22 cellular contexts compared by ENCODE assay signal in the genomic region with DNA sequence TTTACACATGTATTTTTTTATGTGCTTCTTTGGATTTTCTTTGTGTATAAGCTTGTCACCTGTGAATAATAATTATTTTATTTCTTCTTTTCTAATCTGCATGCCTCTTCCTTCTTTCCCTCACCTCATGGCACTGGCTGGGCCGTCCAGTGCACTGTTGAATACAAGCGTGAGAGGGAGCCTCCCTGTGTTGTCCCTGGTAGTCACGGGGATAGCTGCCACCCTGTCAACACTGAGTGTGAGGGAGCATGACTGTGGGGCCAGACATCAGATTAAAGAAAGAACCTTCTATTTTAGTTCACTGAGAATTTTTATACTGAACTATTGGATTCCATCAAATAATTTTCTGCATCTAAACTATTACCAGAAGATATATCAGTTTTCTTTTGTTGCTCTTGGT.
"Had no signal": no experiment of that assay in that cellular context is flagged by ENCODE, and none has a peak within 500 bp of the region (broad histone marks: within the 10 kb centered on the region; RNA-seq: fewer than 3 reads in every experiment).

No MANE protein-coding gene starts in this region.

- DNase-seq: dorsolateral prefrontal cortex; effector CD4-positive, alpha-beta T cell; left cardiac atrium; mucosa of descending colon; naive B cell; sigmoid colon; stimulated activated CD4-positive, alpha-beta T cell treated with anti-CD3 and anti-CD28 coated beads, Interleukin-2, amount 100 ng/mL, for 24 hours; stimulated activated CD4-positive, alpha-beta T cell treated with anti-CD3 and anti-CD28 coated beads, Interleukin-4, amount 100 ng/mL, for 24 hours; stimulated activated naive CD8-positive, alpha-beta T cell treated with anti-CD3 and anti-CD28 coated beads, Interleukin-15, Interleukin-2, amounts not matched to agents 100 U/mL and 50 U/mL, for 24 hours; upper lobe of left lung; uterus had no signal

- H3K36me3 ChIP-seq: sigmoid colon, thoracic aorta, tibial nerve, upper lobe of left lung, uterus had no signal

- H3K4me3 ChIP-seq: dorsolateral prefrontal cortex, hepatocyte, lung, mucosa of descending colon, sigmoid colon, thoracic aorta, tibial nerve, upper lobe of left lung, uterus had no signal

- H2AFZ ChIP-seq: hepatocyte, parathyroid adenoma had no signal

- H3K4me3 Mint-ChIP-seq: memory B cell; mesothelial cell of epicardium; naive B cell; natural killer cell treated with Interleukin-12 subunit alpha and Interleukin-12 subunit beta and Interleukin-15 and Interleukin-18, amount 100 ng/mL, for 72 hours; neural crest cell; stimulated activated effector memory CD8-positive, alpha-beta T cell treated with anti-CD3 and anti-CD28 coated beads, Interleukin-12 subunit alpha, Interleukin-12 subunit beta, amount 100 ng/mL, for 72 hours had no signal

- H3K27me3 Mint-ChIP-seq: memory B cell; naive B cell; natural killer cell treated with Interleukin-12 subunit alpha and Interleukin-12 subunit beta and Interleukin-15 and Interleukin-18, amount 100 ng/mL, for 72 hours; progenitor cell of endocrine pancreas had no signal

- H3K27me3 ChIP-seq: dorsolateral prefrontal cortex, hepatocyte, sigmoid colon, tibial nerve, upper lobe of left lung, uterus had no signal

- H3K4me2 ChIP-seq: hepatocyte had no signal

- H3K79me2 ChIP-seq: hepatocyte, parathyroid adenoma had no signal

- H3K27ac Mint-ChIP-seq: memory B cell; mesothelial cell of epicardium; naive B cell; natural killer cell treated with Interleukin-12 subunit alpha and Interleukin-12 subunit beta and Interleukin-15 and Interleukin-18, amount 100 ng/mL, for 72 hours; progenitor cell of endocrine pancreas; stimulated activated effector memory CD8-positive, alpha-beta T cell treated with anti-CD3 and anti-CD28 coated beads, Interleukin-12 subunit alpha, Interleukin-12 subunit beta, amount 100 ng/mL, for 72 hours had no signal

- H3K4me1 ChIP-seq: parathyroid adenoma, sigmoid colon, tibial nerve, upper lobe of left lung, uterus had no signal

- H3K36me3 Mint-ChIP-seq: memory B cell; mesothelial cell of epicardium; naive B cell; natural killer cell treated with Interleukin-12 subunit alpha and Interleukin-12 subunit beta and Interleukin-15 and Interleukin-18, amount 100 ng/mL, for 72 hours; stimulated activated effector memory CD8-positive, alpha-beta T cell treated with anti-CD3 and anti-CD28 coated beads, Interleukin-12 subunit alpha, Interleukin-12 subunit beta, amount 100 ng/mL, for 72 hours had no signal

- H3K9ac ChIP-seq: parathyroid adenoma had no signal

- H3K27ac ChIP-seq: dorsolateral prefrontal cortex, hepatocyte, parathyroid adenoma, sigmoid colon, thoracic aorta, tibial nerve, upper lobe of left lung, uterus had no signal

- H3K4me1 Mint-ChIP-seq: memory B cell; mesothelial cell of epicardium; naive B cell; neural crest cell; stimulated activated effector memory CD8-positive, alpha-beta T cell treated with anti-CD3 and anti-CD28 coated beads, Interleukin-12 subunit alpha, Interleukin-12 subunit beta, amount 100 ng/mL, for 72 hours had no signal

- ATAC-seq: mucosa of descending colon; natural killer cell treated with Interleukin-12 subunit alpha and Interleukin-12 subunit beta and Interleukin-15 and Interleukin-18, amount 100 ng/mL, for 72 hours; stimulated activated effector memory CD8-positive, alpha-beta T cell treated with anti-CD3 and anti-CD28 coated beads, Interleukin-12 subunit alpha, Interleukin-12 subunit beta, amount 100 ng/mL, for 72 hours; stimulated activated naive CD8-positive, alpha-beta T cell treated with anti-CD3 and anti-CD28 coated beads, Interleukin-15, Interleukin-2, amounts not matched to agents 100 U/mL and 50 U/mL, for 24 hours had no signal
